ENCODE assay signal across 1 cellular context in genomic region chr2:12008425-12009061, GRCh38.
TF ChIP-seq lines count a peak whose summit lies in the region.

No MANE protein-coding gene starts in this region.

TF ChIP-seq in HCT116, 20 proteins besides CTCF, POLR2A, EP300 and RAD21 (continued from another document):
- no peak for TF ChIP-seq EZH2phosphoT487 (IDR thresholded peaks at IDR 0.05; ENCODE audit: borderline replicate concordance)
- TF ChIP-seq CEBPB (IDR thresholded peaks at IDR 0.05; ENCODE audit: low read depth): no peak
- no peak for TF ChIP-seq ZNF274 (IDR thresholded peaks at IDR 0.05; ENCODE audit: low read depth, low read length)
- no peak for TF ChIP-seq EZH2 (IDR thresholded peaks at IDR 0.05)
- 0 out of 2 replicates have a peak, but pooled peaks have one; percentile 32 for TF ChIP-seq FOSL1 (IDR thresholded peaks at IDR 0.05; ENCODE audit: low read depth)
- TF ChIP-seq ZBTB33 (IDR thresholded peaks at IDR 0.05; ENCODE audit: extremely low read depth, insufficient replicate concordance, low read length): no peak
- TF ChIP-seq MAX (IDR thresholded peaks at IDR 0.05): no peak
- peak; percentile 27; the same call in 1 of the 2 replicates for TF ChIP-seq JUND (IDR thresholded peaks at IDR 0.05)
